20 cellular contexts compared by ENCODE assay signal in genomic region chr2:72139871-72140620, GRCh38. TPM values are rescaled to one million over a fixed set of nuclear protein-coding genes. Genes with fewer than 3 reads are reported as not detected.
DNase-seq lines count a peak whose midpoint lies in the region; ATAC-seq and TF ChIP-seq lines count a peak whose summit lies in the region.
"Had no signal": no experiment of that assay in that cellular context is flagged by ENCODE, and none has a peak within 500 bp of the region (broad histone marks: within the 10 kb centered on the region; RNA-seq: fewer than 3 reads in every experiment).

No MANE protein-coding gene starts in this region.

- no peak overlapping the region for H3K9ac ChIP-seq in neuronal stem cell (ENCODE audit: low read depth, low read length, poor library complexity)

- H3K27ac ChIP-seq in left ventricle myocardium inferior (replicated peaks) (no peak overlapping the region), heart right ventricle (no peak overlapping the region), coronary artery (peak overlapping the region; percentile 72 to 88), neuronal stem cell (replicated peaks; ENCODE audit: low read length) (no peak overlapping the region)

- H2BK12ac ChIP-seq in neuronal stem cell (ENCODE audit: low read length), result no peak overlapping the region

- no peaks in the 10 kb centered on the region for H3K79me1 ChIP-seq in neuronal stem cell (ENCODE audit: low read depth, low read length)

- H3K9me3 ChIP-seq in left ventricle myocardium inferior (replicated peaks), result no peaks in the 10 kb centered on the region
- no peaks in the 10 kb centered on the region for H3K9me3 ChIP-seq in heart right ventricle
- peaks cover 2 to 4% of the 10 kb centered on the region in 2 donors for H3K9me3 ChIP-seq in neuronal stem cell (replicated peaks in 1 of 2; ENCODE audit: control insufficient read depth in 2 of 2, insufficient read depth in 1 of 2, low read depth in 1 of 2, low read length in 2 of 2)
- H3K9me3 ChIP-seq: tibial nerve had no signal

- no peak overlapping the region for H3K14ac ChIP-seq in neuronal stem cell (ENCODE audit: low read length)

- no peak for ATAC-seq in heart right ventricle
- ATAC-seq: CD8-positive, alpha-beta T cell; K562; stimulated activated effector memory CD8-positive, alpha-beta T cell treated with anti-CD3 and anti-CD28 coated beads, Interleukin-12 subunit alpha, Interleukin-12 subunit beta, amount 100 ng/mL, for 72 hours had no signal

- DNase-seq in left ventricle myocardium inferior (peak; percentile 9), heart right ventricle (no peak), coronary artery (ENCODE audit: low spot score) (peak; percentile 68), neuronal stem cell (ENCODE audit: low spot score) (no peak), ureter (ENCODE audit: low spot score) (peak; percentile 34), T-helper 2 cell (no peak), EL (no peak), NCI-H526 treated with DMSO at 0.1 percent for 48 hours (lab: John Stamatoyannopoulos, UW) (no peak)
- DNase-seq: activated CD4-positive, alpha-beta T cell treated with anti-CD3 and anti-CD28 coated beads, Interleukin-2, amount 10 ng/mL, durations not matched to agents 7 days and 5 days; DMS153; GF-D8; MM.1S; NCI-H1436 treated with DMSO at 0.1 percent for 48 hours; NCI-H2171; NCI-H524 treated with DMSO at 0.1 percent for 48 hours; nucleus accumbens had no signal

- H3K23ac ChIP-seq in neuronal stem cell (ENCODE audit: low read depth, low read length, poor library complexity), result no peak overlapping the region

- no peak overlapping the region for H3K4me3 ChIP-seq in left ventricle myocardium inferior
- no peak overlapping the region for H3K4me3 ChIP-seq in heart right ventricle
- no peak overlapping the region for H3K4me3 ChIP-seq in coronary artery
- H3K4me3 ChIP-seq in neuronal stem cell (ENCODE audit: low read length in 2 of 2), result no peak overlapping the region
- H3K4me3 ChIP-seq: K562, tibial nerve had no signal

- H3K27me3 ChIP-seq in left ventricle myocardium inferior (ENCODE audit: low read depth) (peaks cover 12% of the 10 kb centered on the region), heart right ventricle (peaks cover 0 to 29% (median 4%) of the 10 kb centered on the region in 7 donors), neuronal stem cell (ENCODE audit: control insufficient read depth in 3 of 3, insufficient read depth in 3 of 3, low read depth in 1 of 3, low read length in 3 of 3) (peaks cover 6 to 71% (median 34%) of the 10 kb centered on the region in 3 experiments)

- H2BK5ac ChIP-seq in neuronal stem cell (ENCODE audit: low read length), result peak overlapping the region; percentile 42

- no peak overlapping the region for H2AFZ ChIP-seq in neuronal stem cell (ENCODE audit: low read length)

- 94 to 95% methylated on average over 14 of the region's 14 CpGs for WGBS in heart right ventricle, 2 donors
- no CpG with 5 or more reads among the region's 14 CpGs for WGBS in neuronal stem cell (ENCODE audit: extremely low coverage in 2 of 2, insufficient read length in 2 of 2, insufficient replicate concordance in 1 of 2), 2 donors

- no peak overlapping the region for H3K4me2 ChIP-seq in neuronal stem cell (ENCODE audit: insufficient read depth, low read length, poor library complexity, severe bottlenecking)

- H4K8ac ChIP-seq in neuronal stem cell (ENCODE audit: low read depth, low read length), result no peak overlapping the region

- H3K4me1 ChIP-seq in left ventricle myocardium inferior (peaks cover 55% of the 10 kb centered on the region), heart right ventricle (peaks cover 21 to 54% (median 41%) of the 10 kb centered on the region in 9 donors), neuronal stem cell (ENCODE audit: control insufficient read depth in 2 of 2, insufficient read depth in 1 of 2, low read depth in 1 of 2, low read length in 2 of 2) (peaks cover 17 to 48% of the 10 kb centered on the region in 2 donors)

- intact Hi-C loops in left ventricle myocardium inferior (cut with micrococcal nuclease) (loop anchor here (10.0 kb wide), 1 partner anchor 595 kb away; no protein-coding TSS in a partner anchor), heart right ventricle (cut with DNase I) (loop anchor here in 5 of 10 donors (5.0 to 10.0 kb wide), 4 partner anchors 213 to 585 kb away; no protein-coding TSS in a partner anchor)

- peak overlapping the region; percentile 99 for H2BK15ac ChIP-seq in neuronal stem cell (ENCODE audit: low read length)

- no peak overlapping the region for H3K4ac ChIP-seq in neuronal stem cell (ENCODE audit: low read length)

- H3K36me3 ChIP-seq in left ventricle myocardium inferior (no peaks in the 10 kb centered on the region), heart right ventricle (no peaks in the 10 kb centered on the region), neuronal stem cell (replicated peaks in 1 of 2; ENCODE audit: control insufficient read depth in 2 of 2, insufficient read depth in 2 of 2, low read length in 2 of 2) (no peaks in the 10 kb centered on the region)

- peak overlapping the region; percentile 75 for H3K18ac ChIP-seq in neuronal stem cell (ENCODE audit: low read length)

- TF ChIP-seq CTCF in left ventricle myocardium inferior (IDR thresholded peaks at IDR 0.05; ENCODE audit: borderline replicate concordance), result no peak
- TF ChIP-seq CTCF in heart right ventricle (IDR thresholded peaks at IDR 0.05), result no peak
- TF ChIP-seq CTCF in coronary artery (IDR thresholded peaks at IDR 0.05), result no peak

- H2AK5ac ChIP-seq in neuronal stem cell (ENCODE audit: low read depth, low read length), result peak overlapping the region; percentile 91

- H4K91ac ChIP-seq in neuronal stem cell (ENCODE audit: low read depth, low read length, poor library complexity), result no peak overlapping the region

- H2BK120ac ChIP-seq in neuronal stem cell (ENCODE audit: low read depth, low read length), result peak overlapping the region; percentile 10

RNA-seq across cellular contexts. Expression of gene CYP26B1, which starts 7.6 kb away (rescaled TPM):
- total RNA-seq in left ventricle myocardium inferior (1.5 TPM), heart right ventricle (1 to 10 TPM; 2.6 to 8.3 (median 4.7) TPM), ureter (1.1 TPM)
- 1 to 10 TPM in 1 of 2 donors, under 1 TPM in 1; 0.88 to 6.2 TPM for polyA plus RNA-seq in heart right ventricle
- 1.0 TPM for polyA plus RNA-seq in neuronal stem cell (2013, experiment 1 of 2)
- polyA plus RNA-seq in neuronal stem cell (2013, experiment 2 of 2), result 0.68 TPM
- total RNA-seq: activated CD4-positive, alpha-beta T cell treated with anti-CD3 and anti-CD28 coated beads, Interleukin-2, amount 10 ng/mL, durations not matched to agents 7 days and 5 days; CD8-positive, alpha-beta T cell had no signal

Comparison
In these comparisons a context has a peak if more than half of its experiments do, and no peak if none do; other contexts are left out.
1. DNase-seq: peak in left ventricle myocardium inferior (single experiment), coronary artery (single experiment) and ureter (single experiment); none in heart right ventricle (0 of 2), neuronal stem cell (single experiment), T-helper 2 cell (0 of 5), EL (single experiment) and NCI-H526 treated with DMSO at 0.1 percent for 48 hours (single experiment).
2. H3K27ac ChIP-seq: peak in coronary artery (2 of 2); none in left ventricle myocardium inferior (single experiment), heart right ventricle (0 of 10) and neuronal stem cell (single experiment).